In the genomic region with DNA sequence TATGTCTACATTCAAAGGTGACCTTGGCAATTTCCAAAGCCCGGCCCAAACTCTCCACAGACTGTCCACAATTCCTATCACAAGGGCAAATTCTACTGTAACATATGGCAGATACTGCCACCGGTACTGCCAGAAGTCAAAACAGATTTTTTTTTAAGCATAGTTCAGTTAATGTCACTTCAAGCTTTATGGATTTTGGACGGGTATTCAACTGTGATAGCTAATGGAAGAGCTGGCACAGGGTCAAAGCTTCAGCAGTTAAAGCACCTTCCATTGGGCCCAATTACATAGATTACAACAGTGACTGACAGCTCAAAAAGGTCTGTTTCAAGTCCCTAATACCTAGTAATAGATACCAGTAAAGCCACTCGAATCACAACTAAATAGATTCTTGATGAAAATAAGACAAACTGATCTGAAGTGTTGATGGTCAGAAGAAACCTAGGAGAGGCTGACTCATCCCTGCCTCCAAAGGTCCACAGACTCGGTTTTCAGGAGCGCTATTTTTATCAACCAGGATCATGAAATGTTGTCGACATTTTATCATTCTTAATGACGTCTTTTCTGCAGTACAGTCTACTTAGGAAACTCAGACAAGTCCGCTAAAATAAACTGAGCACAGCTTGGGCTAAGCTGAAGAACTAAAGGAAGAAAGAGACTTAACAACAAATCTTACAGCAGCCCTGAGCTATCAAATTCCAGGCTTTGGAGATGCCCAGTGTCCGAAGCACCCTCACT, we compare ENCODE assay signal across 9 cellular contexts. TPM values are rescaled to one million over a fixed set of nuclear protein-coding genes. Genes with fewer than 3 reads are reported as not detected.
DNase-seq lines count a peak whose midpoint lies in the region; ATAC-seq and TF ChIP-seq lines count a peak whose summit lies in the region.
"Had no signal": no experiment of that assay in that cellular context is flagged by ENCODE, and none has a peak within 500 bp of the region (broad histone marks: within the 10 kb centered on the region; RNA-seq: fewer than 3 reads in every experiment).

No MANE protein-coding gene starts in this region.

- ATAC-seq in T-helper 17 cell (no peak), HG03045 (IDR thresholded peaks at IDR 0.05; ENCODE audit: unreplicated experiment) (no peak)
- ATAC-seq: activated CD8-positive, alpha-beta memory T cell treated with anti-CD3 and anti-CD28 coated beads, Interleukin-2, amount 10 ng/mL, durations not matched to agents 7 days and 5 days had no signal

- peaks cover 10% of the 10 kb centered on the region for H3K36me3 Mint-ChIP-seq in T-helper 17 cell (ENCODE audit: low read depth)

- peak; percentile 72 for DNase-seq in NCI-H1417 treated with DMSO at 0.1 percent for 48 hours (lab: John Stamatoyannopoulos, UW)
- DNase-seq in T-helper 17 cell: no peak
- no peak for DNase-seq in left ventricle myocardium inferior
- no peak for DNase-seq in transverse colon
- DNase-seq in erythroblast (lab: John Stamatoyannopoulos, UW): no peak
- DNase-seq in activated effector memory CD4-positive, alpha-beta T cell treated with Interleukin-2 at 50 U/mL for 16 hours: no peak

- in situ Hi-C loops in transverse colon (cut with MboI; ENCODE audit: low pct_ligation_motif_present in 1 of 4, low pct_unique_long_range_greater_than_20kb in 1 of 4, low sequenced_read_pairs in 3 of 4): loop anchor here in 2 of 4 donors (10.0 kb wide), 2 partner anchors 76 to 86 kb away; no protein-coding TSS in a partner anchor

- TF ChIP-seq POLR2A in transverse colon (IDR thresholded peaks at IDR 0.05) (no peak), erythroblast (IDR thresholded peaks at IDR 0.05; ENCODE audit: low read length) (no peak)

- H3K36me3 ChIP-seq in left ventricle myocardium inferior: peaks cover 75% of the 10 kb centered on the region
- H3K36me3 ChIP-seq in transverse colon: peaks cover 0 to 70% (median 23%) of the 10 kb centered on the region in 4 donors

- H3K9me3 ChIP-seq in T-helper 17 cell (ENCODE audit: control insufficient read depth, low read length, poor library complexity, severe bottlenecking) (no peaks in the 10 kb centered on the region), left ventricle myocardium inferior (replicated peaks) (no peaks in the 10 kb centered on the region), transverse colon (no peaks in the 10 kb centered on the region)

- peak overlapping the region; percentile 73 for H3K27ac Mint-ChIP-seq in T-helper 17 cell
- H3K27ac Mint-ChIP-seq: activated CD8-positive, alpha-beta memory T cell treated with anti-CD3 and anti-CD28 coated beads, Interleukin-2, amount 10 ng/mL, durations not matched to agents 7 days and 5 days had no signal

- TF ChIP-seq CTCF in left ventricle myocardium inferior (IDR thresholded peaks at IDR 0.05; ENCODE audit: borderline replicate concordance) (no peak), transverse colon (IDR thresholded peaks at IDR 0.05) (no peak)

- peaks cover 25% of the 10 kb centered on the region for H3K4me1 Mint-ChIP-seq in T-helper 17 cell

- no peaks in the 10 kb centered on the region for H3K27me3 Mint-ChIP-seq in T-helper 17 cell
- H3K27me3 Mint-ChIP-seq: activated CD8-positive, alpha-beta memory T cell treated with anti-CD3 and anti-CD28 coated beads, Interleukin-2, amount 10 ng/mL, durations not matched to agents 7 days and 5 days; effector memory CD8-positive, alpha-beta T cell had no signal

- no peak overlapping the region for H3K4me3 Mint-ChIP-seq in T-helper 17 cell
- H3K4me3 Mint-ChIP-seq: activated CD8-positive, alpha-beta memory T cell treated with anti-CD3 and anti-CD28 coated beads, Interleukin-2, amount 10 ng/mL, durations not matched to agents 7 days and 5 days; effector memory CD8-positive, alpha-beta T cell had no signal

- peak overlapping the region; percentile 64 for H3K27ac ChIP-seq in left ventricle myocardium inferior (replicated peaks)
- peak overlapping the region in 3 of 4 donors; percentile 31 to 58 (median 54) for H3K27ac ChIP-seq in transverse colon

- H3K27me3 ChIP-seq in left ventricle myocardium inferior (ENCODE audit: low read depth) (no peaks in the 10 kb centered on the region), transverse colon (no peaks in the 10 kb centered on the region)

- no peak for TF ChIP-seq EP300 in transverse colon (IDR thresholded peaks at IDR 0.05; ENCODE audit: low read depth)

- H3K4me3 ChIP-seq in left ventricle myocardium inferior (peak overlapping the region; percentile 12), transverse colon (no peak overlapping the region)

- H3K4me1 ChIP-seq in left ventricle myocardium inferior: peaks cover 69% of the 10 kb centered on the region
- H3K4me1 ChIP-seq in transverse colon: peaks cover 8 to 30% (median 22%) of the 10 kb centered on the region in 4 donors

- WGBS in transverse colon (ENCODE audit: low coverage in 1 of 2), 2 donors: 72 to 93% methylated on average over 6 to 10 of the region's 10 CpGs

- intact Hi-C loops in left ventricle myocardium inferior (cut with micrococcal nuclease): loop anchor here (10.0 kb wide), 1 partner anchor 86 kb away; no protein-coding TSS in a partner anchor
- intact Hi-C loops in transverse colon (cut with DNase I; ENCODE audit: low total_unique reads): loop anchor here (10.0 kb wide), 1 partner anchor 1486 kb away; no protein-coding TSS in a partner anchor

RNA-seq across cellular contexts. Expression of a gene that starts 38.7 kb away (rescaled TPM):
- 100 to 1,000 TPM; 186 to 190 TPM for total RNA-seq in T-helper 17 cell
- 123 TPM for total RNA-seq in left ventricle myocardium inferior
- 100 to 1,000 TPM; 487 to 718 (median 620) TPM for total RNA-seq in transverse colon
